ENCODE assay signal across 1 cellular context in the genomic region with DNA sequence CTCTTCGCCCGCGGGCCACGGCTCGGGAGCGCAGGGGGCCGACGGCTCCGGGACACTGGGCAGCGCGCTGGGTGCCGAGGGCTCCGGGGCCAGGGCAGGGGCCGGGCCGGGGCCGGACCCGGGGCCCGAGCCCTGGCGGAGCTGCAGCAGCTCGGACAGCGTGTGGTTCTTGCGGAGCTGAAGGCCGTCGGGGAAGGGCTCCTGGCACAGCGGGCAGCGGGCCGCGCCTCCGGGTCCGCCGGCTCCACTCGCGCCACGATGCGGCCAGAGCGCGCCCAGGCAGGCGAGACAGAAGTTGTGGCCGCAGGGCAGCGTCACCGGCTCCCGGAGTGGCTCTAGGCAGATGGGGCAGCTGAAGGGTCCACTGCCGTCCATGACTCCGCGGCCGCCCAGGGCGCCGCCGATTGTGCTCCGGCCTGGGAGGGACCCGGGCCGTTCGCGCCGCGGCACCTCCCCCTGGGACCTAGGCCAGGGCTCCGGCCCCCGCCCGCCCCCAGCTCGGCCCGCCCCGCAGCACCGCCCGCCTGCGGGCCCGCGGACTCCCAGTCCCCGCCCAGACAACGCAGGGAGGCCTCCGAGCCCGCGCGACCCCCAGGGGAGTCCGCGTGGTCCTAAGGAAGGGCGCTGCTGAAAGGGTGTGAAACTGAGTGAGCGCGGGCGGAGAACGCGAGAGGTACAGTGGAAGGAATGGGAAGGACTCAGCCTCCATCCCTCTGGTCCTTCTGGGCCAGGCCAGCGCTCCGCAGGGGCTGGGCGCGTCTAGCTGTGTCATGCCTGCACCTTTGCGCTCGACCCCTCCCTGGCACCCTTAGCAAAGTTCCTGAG.
TF ChIP-seq lines count a peak whose summit lies in the region.

A gene with protein sequence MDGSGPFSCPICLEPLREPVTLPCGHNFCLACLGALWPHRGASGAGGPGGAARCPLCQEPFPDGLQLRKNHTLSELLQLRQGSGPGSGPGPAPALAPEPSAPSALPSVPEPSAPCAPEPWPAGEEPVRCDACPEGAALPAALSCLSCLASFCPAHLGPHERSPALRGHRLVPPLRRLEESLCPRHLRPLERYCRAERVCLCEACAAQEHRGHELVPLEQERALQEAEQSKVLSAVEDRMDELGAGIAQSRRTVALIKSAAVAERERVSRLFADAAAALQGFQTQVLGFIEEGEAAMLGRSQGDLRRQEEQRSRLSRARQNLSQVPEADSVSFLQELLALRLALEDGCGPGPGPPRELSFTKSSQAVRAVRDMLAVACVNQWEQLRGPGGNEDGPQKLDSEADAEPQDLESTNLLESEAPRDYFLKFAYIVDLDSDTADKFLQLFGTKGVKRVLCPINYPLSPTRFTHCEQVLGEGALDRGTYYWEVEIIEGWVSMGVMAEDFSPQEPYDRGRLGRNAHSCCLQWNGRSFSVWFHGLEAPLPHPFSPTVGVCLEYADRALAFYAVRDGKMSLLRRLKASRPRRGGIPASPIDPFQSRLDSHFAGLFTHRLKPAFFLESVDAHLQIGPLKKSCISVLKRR (minus strand): TSS at position 408 of the 825 bp plus-strand sequence. CDS start 33 bp downstream, at position 375.

TF ChIP-seq in K562, 482 proteins besides CTCF, POLR2A, EP300 and RAD21 (continued from another document and continues in another):
- TF ChIP-seq, protein P1, sequence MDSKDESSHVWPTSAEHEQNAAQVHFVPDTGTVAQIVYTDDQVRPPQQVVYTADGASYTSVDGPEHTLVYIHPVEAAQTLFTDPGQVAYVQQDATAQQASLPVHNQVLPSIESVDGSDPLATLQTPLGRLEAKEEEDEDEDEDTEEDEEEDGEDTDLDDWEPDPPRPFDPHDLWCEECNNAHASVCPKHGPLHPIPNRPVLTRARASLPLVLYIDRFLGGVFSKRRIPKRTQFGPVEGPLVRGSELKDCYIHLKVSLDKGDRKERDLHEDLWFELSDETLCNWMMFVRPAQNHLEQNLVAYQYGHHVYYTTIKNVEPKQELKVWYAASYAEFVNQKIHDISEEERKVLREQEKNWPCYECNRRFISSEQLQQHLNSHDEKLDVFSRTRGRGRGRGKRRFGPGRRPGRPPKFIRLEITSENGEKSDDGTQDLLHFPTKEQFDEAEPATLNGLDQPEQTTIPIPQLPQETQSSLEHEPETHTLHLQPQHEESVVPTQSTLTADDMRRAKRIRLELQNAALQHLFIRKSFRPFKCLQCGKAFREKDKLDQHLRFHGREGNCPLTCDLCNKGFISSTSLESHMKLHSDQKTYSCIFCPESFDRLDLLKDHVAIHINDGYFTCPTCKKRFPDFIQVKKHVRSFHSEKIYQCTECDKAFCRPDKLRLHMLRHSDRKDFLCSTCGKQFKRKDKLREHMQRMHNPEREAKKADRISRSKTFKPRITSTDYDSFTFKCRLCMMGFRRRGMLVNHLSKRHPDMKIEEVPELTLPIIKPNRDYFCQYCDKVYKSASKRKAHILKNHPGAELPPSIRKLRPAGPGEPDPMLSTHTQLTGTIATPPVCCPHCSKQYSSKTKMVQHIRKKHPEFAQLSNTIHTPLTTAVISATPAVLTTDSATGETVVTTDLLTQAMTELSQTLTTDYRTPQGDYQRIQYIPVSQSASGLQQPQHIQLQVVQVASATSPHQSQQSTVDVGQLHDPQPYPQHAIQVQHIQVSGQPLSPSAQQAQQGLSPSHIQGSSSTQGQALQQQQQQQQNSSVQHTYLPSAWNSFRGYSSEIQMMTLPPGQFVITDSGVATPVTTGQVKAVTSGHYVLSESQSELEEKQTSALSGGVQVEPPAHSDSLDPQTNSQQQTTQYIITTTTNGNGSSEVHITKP (IDR thresholded peaks at IDR 0.05; ENCODE audit: partially characterized antibody), result peak; percentile 17
- TF ChIP-seq NR1H2 (CRISPR knock-in tag; IDR thresholded peaks at IDR 0.05), result 0 out of 2 replicates have a peak, but pooled peaks have one; percentile 40
- no peak for TF ChIP-seq SAP30 (IDR thresholded peaks at IDR 0.05; ENCODE audit: borderline replicate concordance, insufficient read depth, low read depth, low read length, poor library complexity, severe bottlenecking)
- 0 out of 2 replicates have a peak, but pooled peaks have one; percentile 51 for TF ChIP-seq SMARCE1 (IDR thresholded peaks at IDR 0.05)
- 0 out of 2 replicates have a peak, but pooled peaks have one; percentile 32 for TF ChIP-seq ZNF766 (CRISPR knock-in tag; conservative IDR thresholded peaks at IDR 0.05)
- peak; percentile 12 for TF ChIP-seq TAF1 (IDR thresholded peaks at IDR 0.05; ENCODE audit: control insufficient read depth, extremely low read depth, insufficient read depth, low read length, severe bottlenecking)
- TF ChIP-seq, protein P2, sequence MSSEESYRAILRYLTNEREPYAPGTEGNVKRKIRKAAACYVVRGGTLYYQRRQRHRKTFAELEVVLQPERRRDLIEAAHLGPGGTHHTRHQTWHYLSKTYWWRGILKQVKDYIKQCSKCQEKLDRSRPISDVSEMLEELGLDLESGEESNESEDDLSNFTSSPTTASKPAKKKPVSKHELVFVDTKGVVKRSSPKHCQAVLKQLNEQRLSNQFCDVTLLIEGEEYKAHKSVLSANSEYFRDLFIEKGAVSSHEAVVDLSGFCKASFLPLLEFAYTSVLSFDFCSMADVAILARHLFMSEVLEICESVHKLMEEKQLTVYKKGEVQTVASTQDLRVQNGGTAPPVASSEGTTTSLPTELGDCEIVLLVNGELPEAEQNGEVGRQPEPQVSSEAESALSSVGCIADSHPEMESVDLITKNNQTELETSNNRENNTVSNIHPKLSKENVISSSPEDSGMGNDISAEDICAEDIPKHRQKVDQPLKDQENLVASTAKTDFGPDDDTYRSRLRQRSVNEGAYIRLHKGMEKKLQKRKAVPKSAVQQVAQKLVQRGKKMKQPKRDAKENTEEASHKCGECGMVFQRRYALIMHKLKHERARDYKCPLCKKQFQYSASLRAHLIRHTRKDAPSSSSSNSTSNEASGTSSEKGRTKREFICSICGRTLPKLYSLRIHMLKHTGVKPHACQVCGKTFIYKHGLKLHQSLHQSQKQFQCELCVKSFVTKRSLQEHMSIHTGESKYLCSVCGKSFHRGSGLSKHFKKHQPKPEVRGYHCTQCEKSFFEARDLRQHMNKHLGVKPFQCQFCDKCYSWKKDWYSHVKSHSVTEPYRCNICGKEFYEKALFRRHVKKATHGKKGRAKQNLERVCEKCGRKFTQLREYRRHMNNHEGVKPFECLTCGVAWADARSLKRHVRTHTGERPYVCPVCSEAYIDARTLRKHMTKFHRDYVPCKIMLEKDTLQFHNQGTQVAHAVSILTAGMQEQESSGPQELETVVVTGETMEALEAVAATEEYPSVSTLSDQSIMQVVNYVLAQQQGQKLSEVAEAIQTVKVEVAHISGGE (CRISPR knock-in tag; IDR thresholded peaks at IDR 0.05), result peak in 1 of 3 experiments; percentile 77; a peak in 2 of 6 replicates
- peak in 1 of 2 experiments; percentile 30; a peak in 1 of 4 replicates for TF ChIP-seq NRF1 (conservative IDR thresholded peaks at IDR 0.05 in 1 of 2, IDR thresholded peaks at IDR 0.05 in 1 of 2)
- TF ChIP-seq SP1 (CRISPR knock-in tag; IDR thresholded peaks at IDR 0.05), result 0 out of 2 replicates have a peak, but pooled peaks have one; percentile 29
- TF ChIP-seq, protein P3, sequence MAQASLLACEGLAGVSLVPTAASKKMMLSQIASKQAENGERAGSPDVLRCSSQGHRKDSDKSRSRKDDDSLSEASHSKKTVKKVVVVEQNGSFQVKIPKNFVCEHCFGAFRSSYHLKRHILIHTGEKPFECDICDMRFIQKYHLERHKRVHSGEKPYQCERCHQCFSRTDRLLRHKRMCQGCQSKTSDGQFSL (CRISPR knock-in tag; IDR thresholded peaks at IDR 0.05), result no peak
- TF ChIP-seq, protein P3 (tag; IDR thresholded peaks at IDR 0.05), result no peak
- peak in 1 of 2 experiments; percentile 29; a peak in 1 of 4 replicates for TF ChIP-seq MAZ (CRISPR knock-in tag; conservative IDR thresholded peaks at IDR 0.05 in 1 of 2, IDR thresholded peaks at IDR 0.05 in 1 of 2)
- TF ChIP-seq MTF1 (CRISPR knock-in tag; IDR thresholded peaks at IDR 0.05; ENCODE audit: borderline replicate concordance), result no peak
- TF ChIP-seq MYC (IDR thresholded peaks at IDR 0.05; ENCODE audit: low read depth, low read length), result 0 out of 2 replicates have a peak, but pooled peaks have one; percentile 1
- no peak for TF ChIP-seq MYC (CRISPR knock-in tag; IDR thresholded peaks at IDR 0.05; ENCODE audit: borderline replicate concordance, low read depth)
- TF ChIP-seq, protein P4, sequence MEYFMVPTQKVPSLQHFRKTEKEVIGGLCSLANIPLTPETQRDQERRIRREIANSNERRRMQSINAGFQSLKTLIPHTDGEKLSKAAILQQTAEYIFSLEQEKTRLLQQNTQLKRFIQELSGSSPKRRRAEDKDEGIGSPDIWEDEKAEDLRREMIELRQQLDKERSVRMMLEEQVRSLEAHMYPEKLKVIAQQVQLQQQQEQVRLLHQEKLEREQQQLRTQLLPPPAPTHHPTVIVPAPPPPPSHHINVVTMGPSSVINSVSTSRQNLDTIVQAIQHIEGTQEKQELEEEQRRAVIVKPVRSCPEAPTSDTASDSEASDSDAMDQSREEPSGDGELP (CRISPR knock-in tag; IDR thresholded peaks at IDR 0.05; ENCODE audit: borderline replicate concordance), result peak; percentile 42; the same call in 1 of the 2 replicates
- TF ChIP-seq, protein P5, sequence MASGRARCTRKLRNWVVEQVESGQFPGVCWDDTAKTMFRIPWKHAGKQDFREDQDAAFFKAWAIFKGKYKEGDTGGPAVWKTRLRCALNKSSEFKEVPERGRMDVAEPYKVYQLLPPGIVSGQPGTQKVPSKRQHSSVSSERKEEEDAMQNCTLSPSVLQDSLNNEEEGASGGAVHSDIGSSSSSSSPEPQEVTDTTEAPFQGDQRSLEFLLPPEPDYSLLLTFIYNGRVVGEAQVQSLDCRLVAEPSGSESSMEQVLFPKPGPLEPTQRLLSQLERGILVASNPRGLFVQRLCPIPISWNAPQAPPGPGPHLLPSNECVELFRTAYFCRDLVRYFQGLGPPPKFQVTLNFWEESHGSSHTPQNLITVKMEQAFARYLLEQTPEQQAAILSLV (tag; IDR thresholded peaks at IDR 0.05), result no peak
- peak in 2 of 3 experiments; percentile 7 to 25 for TF ChIP-seq YY1 (IDR thresholded peaks at IDR 0.05; ENCODE audit: borderline replicate concordance in 1 of 3, control insufficient read depth in 1 of 3, extremely low read depth in 1 of 3, insufficient read depth in 3 of 3, insufficient read length in 1 of 3, insufficient replicate concordance in 2 of 3, low read depth in 1 of 3, low read length in 2 of 3)
- no peak for TF ChIP-seq EP400 (IDR thresholded peaks at IDR 0.05)
- TF ChIP-seq POLR2G (IDR thresholded peaks at IDR 0.05; ENCODE audit: low read depth, low read length), result peak; percentile 76
- peak; percentile 61; the same call in 1 of the 2 replicates for TF ChIP-seq PHF8 (IDR thresholded peaks at IDR 0.05; ENCODE audit: borderline replicate concordance, low read length)
- TF ChIP-seq RBFOX2 (IDR thresholded peaks at IDR 0.05; ENCODE audit: low read depth, low read length), result peak; percentile 66; the same call in 1 of the 2 replicates
- peak; percentile 33; the same call in 1 of the 2 replicates for TF ChIP-seq MAFG (tag; conservative IDR thresholded peaks at IDR 0.05)
- TF ChIP-seq EGR1 (conservative IDR thresholded peaks at IDR 0.05), result no peak; the same call in 1 of the 2 replicates
- TF ChIP-seq, protein P6, sequence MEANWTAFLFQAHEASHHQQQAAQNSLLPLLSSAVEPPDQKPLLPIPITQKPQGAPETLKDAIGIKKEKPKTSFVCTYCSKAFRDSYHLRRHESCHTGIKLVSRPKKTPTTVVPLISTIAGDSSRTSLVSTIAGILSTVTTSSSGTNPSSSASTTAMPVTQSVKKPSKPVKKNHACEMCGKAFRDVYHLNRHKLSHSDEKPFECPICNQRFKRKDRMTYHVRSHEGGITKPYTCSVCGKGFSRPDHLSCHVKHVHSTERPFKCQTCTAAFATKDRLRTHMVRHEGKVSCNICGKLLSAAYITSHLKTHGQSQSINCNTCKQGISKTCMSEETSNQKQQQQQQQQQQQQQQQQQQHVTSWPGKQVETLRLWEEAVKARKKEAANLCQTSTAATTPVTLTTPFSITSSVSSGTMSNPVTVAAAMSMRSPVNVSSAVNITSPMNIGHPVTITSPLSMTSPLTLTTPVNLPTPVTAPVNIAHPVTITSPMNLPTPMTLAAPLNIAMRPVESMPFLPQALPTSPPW (CRISPR knock-in tag; IDR thresholded peaks at IDR 0.05), result peak; percentile 62
- TF ChIP-seq HEY1 (CRISPR knock-in tag; IDR thresholded peaks at IDR 0.05; ENCODE audit: borderline replicate concordance), result no peak
- TF ChIP-seq, protein P7, sequence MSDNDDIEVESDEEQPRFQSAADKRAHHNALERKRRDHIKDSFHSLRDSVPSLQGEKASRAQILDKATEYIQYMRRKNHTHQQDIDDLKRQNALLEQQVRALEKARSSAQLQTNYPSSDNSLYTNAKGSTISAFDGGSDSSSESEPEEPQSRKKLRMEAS (CRISPR knock-in tag; IDR thresholded peaks at IDR 0.05), result peak; percentile 71
- no peak for TF ChIP-seq FOXJ2 (tag; IDR thresholded peaks at IDR 0.05)
- TF ChIP-seq NFE2 (IDR thresholded peaks at IDR 0.05; ENCODE audit: low read depth), result peak; percentile 66
- no peak for TF ChIP-seq GABPB2 (CRISPR knock-in tag; conservative IDR thresholded peaks at IDR 0.05)
- TF ChIP-seq ELF4 (CRISPR knock-in tag; IDR thresholded peaks at IDR 0.05), result no peak
- TF ChIP-seq SUPT5H (IDR thresholded peaks at IDR 0.05), result no peak
- TF ChIP-seq, protein P8, sequence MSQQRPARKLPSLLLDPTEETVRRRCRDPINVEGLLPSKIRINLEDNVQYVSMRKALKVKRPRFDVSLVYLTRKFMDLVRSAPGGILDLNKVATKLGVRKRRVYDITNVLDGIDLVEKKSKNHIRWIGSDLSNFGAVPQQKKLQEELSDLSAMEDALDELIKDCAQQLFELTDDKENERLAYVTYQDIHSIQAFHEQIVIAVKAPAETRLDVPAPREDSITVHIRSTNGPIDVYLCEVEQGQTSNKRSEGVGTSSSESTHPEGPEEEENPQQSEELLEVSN (IDR thresholded peaks at IDR 0.05; ENCODE audit: borderline replicate concordance in 1 of 2, extremely low read depth in 1 of 2, insufficient read depth in 1 of 2, insufficient read length in 1 of 2, low read depth in 1 of 2, low read length in 1 of 2, poor library complexity in 1 of 2, severe bottlenecking in 1 of 2), result peak; percentile 7 to 44
- peak; percentile 62; the same call in 1 of the 2 replicates for TF ChIP-seq ZBTB7A (IDR thresholded peaks at IDR 0.05; ENCODE audit: borderline replicate concordance, control insufficient read depth, low read depth, low read length)
- peak; percentile 19 for TF ChIP-seq HMGN3 (IDR thresholded peaks at IDR 0.05; ENCODE audit: borderline replicate concordance, extremely low read depth, insufficient read length, low read depth, low read length)
- peak; percentile 44 for TF ChIP-seq KDM5B (IDR thresholded peaks at IDR 0.05; ENCODE audit: insufficient replicate concordance, low read depth, low read length)
- TF ChIP-seq, protein P9, sequence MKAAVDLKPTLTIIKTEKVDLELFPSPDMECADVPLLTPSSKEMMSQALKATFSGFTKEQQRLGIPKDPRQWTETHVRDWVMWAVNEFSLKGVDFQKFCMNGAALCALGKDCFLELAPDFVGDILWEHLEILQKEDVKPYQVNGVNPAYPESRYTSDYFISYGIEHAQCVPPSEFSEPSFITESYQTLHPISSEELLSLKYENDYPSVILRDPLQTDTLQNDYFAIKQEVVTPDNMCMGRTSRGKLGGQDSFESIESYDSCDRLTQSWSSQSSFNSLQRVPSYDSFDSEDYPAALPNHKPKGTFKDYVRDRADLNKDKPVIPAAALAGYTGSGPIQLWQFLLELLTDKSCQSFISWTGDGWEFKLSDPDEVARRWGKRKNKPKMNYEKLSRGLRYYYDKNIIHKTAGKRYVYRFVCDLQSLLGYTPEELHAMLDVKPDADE (conservative IDR thresholded peaks at IDR 0.05; ENCODE audit: control insufficient read depth, low read depth, low read length), result 0 out of 2 replicates have a peak, but pooled peaks have one; percentile 13
- TF ChIP-seq SAFB2 (IDR thresholded peaks at IDR 0.05; ENCODE audit: borderline replicate concordance, low read depth, low read length, severe bottlenecking), result no peak
